9 cellular contexts compared by ENCODE assay signal in genomic region chr11:58811499-58811898, GRCh38. TPM values are rescaled to one million over a fixed set of nuclear protein-coding genes. Genes with fewer than 3 reads are reported as not detected.
"Had no signal": no experiment of that assay in that cellular context is flagged by ENCODE, and none has a peak within 500 bp of the region (broad histone marks: within the 10 kb centered on the region; RNA-seq: fewer than 3 reads in every experiment).

No MANE protein-coding gene starts in this region.

- DNase-seq: GDM1, GF-D8 had no signal

- FAIRE-seq: G401.6, GM12878, GM12891, GM12892, GM18507, GM19239 had no signal

- ATAC-seq: GM12878 had no signal

- H3K4me3 ChIP-seq: GM12878 had no signal

RNA-seq across cellular contexts. Expression of gene GLYATL2, which starts 33.0 kb away (rescaled TPM):
- total RNA-seq: G401 had no signal
